Comparison of ENCODE assay signal across 9 cellular contexts in the genomic region with DNA sequence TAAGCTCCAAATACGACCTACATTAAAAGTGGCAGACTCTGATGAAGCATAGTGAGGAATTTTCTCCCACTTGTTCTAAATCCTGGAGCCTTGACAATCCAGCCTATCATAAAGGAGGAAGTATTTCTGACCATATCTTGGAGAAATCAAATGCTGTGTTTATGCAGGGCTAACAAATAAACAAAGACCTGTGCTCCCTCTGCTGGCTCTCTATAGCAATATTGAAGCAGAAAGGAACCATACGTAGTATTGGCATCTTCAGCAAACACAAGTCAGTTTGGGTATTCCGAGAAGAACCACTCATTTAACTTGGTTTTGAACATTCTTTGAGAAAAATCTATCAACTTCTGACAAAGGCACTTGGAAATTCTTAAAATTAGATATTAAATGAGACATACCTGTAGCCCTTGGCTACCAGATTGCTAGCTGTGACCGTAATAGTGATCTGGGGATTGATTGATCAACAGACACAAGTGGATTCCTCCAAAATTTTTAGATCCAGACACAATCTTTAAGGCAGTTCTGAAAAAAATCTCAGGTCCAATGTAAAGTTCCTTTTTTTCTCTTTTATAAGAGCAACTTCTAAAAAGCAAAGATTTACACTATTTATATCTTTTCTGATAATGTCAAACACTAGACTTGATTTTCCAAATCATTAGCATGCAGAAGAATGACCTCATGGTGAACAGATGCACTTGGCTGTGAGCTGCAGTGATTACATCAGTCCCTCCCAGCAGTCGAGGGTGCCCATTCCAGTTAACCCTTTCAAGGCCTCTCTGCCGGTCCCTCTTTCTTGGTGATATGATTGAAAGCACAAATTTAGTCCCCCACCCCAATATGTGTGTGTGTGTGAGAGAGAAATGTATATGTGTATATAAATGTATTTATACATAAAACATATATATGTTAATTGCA. TPM values are rescaled to one million over a fixed set of nuclear protein-coding genes. Genes with fewer than 3 reads are reported as not detected.
DNase-seq lines count a peak whose midpoint lies in the region; TF ChIP-seq lines count a peak whose summit lies in the region.
"Had no signal": no experiment of that assay in that cellular context is flagged by ENCODE, and none has a peak within 500 bp of the region (broad histone marks: within the 10 kb centered on the region; RNA-seq: fewer than 3 reads in every experiment).

No MANE protein-coding gene starts in this region.

- in situ Hi-C loops in mammary epithelial cell (cut with MboI; ENCODE audit: low sequenced_read_pairs in 2 of 2) = no loop called here

- intact Hi-C loops in MCF 10A (cut with micrococcal nuclease) = loop anchor here (2.0 to 5.0 kb wide), 2 partner anchors 46 to 323 kb away; no protein-coding TSS in a partner anchor
- intact Hi-C loops in mammary epithelial cell (cut with micrococcal nuclease) = loop anchor here (5.0 kb wide), 1 partner anchor 46 kb away; no protein-coding TSS in a partner anchor
- intact Hi-C loops in colonic mucosa (cut with DNase I) = no loop called here

- H3K4me3 Mint-ChIP-seq in MCF 10A (ENCODE audit: unreplicated experiment) = no peak overlapping the region

- POLR2A ChIA-PET in MCF 10A (lab: Yijun Ruan, JAX) = no interaction called here

- H3K36me3 ChIP-seq in mammary epithelial cell (ENCODE audit: insufficient read depth, low read length) = no peaks in the 10 kb centered on the region
- no peaks in the 10 kb centered on the region for H3K36me3 ChIP-seq in colonic mucosa

- H3K27ac ChIP-seq in mammary epithelial cell (ENCODE audit: insufficient read depth, low read depth, low read length) = no peak overlapping the region
- H3K27ac ChIP-seq in colonic mucosa = no peak overlapping the region

- BruUV-seq in MCF 10A (replicated peaks; lab: Mats Ljungman, UMichigan) (no TSS peak), mammary epithelial cell (replicated peaks; lab: Mats Ljungman, UMichigan) (no TSS peak)

- DNase-seq in MCF 10A (ENCODE audit: unreplicated experiment) = peak; percentile 2
- no peak for DNase-seq in mammary epithelial cell
- DNase-seq in NCI-H460 (ENCODE audit: extremely low read depth, low read depth) = peak; percentile 14
- DNase-seq in cerebellum (ENCODE audit: low spot score) = peak; percentile 81
- DNase-seq in superior temporal gyrus (ENCODE audit: extremely low spot score) = peak; percentile 83
- no peak for DNase-seq in activated CD4-positive, CD25-positive, alpha-beta regulatory T cell treated with anti-CD3 and anti-CD28 coated beads, Interleukin-2, amount 50 U/mL, for 72 hours
- DNase-seq in HK-2 (ENCODE audit: unreplicated experiment) = no peak
- no peak for DNase-seq in colonic mucosa
- DNase-seq: Calu3 had no signal

- H3K4me3 ChIP-seq in mammary epithelial cell (replicated peaks in 1 of 3; ENCODE audit: insufficient read depth in 1 of 3, low read depth in 2 of 3, low read length in 3 of 3) (no peak overlapping the region), colonic mucosa (no peak overlapping the region)

- H3K36me3 Mint-ChIP-seq in MCF 10A (ENCODE audit: insufficient read depth, unreplicated experiment) = no peaks in the 10 kb centered on the region

- H3K4me1 ChIP-seq in mammary epithelial cell (ENCODE audit: insufficient read depth, low read length) (no peaks in the 10 kb centered on the region), colonic mucosa (no peaks in the 10 kb centered on the region)

- H3K4me2 ChIP-seq in mammary epithelial cell (ENCODE audit: insufficient read depth, low read depth, low read length) = no peak overlapping the region

- no peaks in the 10 kb centered on the region for H3K4me1 Mint-ChIP-seq in MCF 10A (ENCODE audit: insufficient read depth, unreplicated experiment)

- WGBS in mammary epithelial cell (ENCODE audit: low coverage, missing lambda C conversion rate) = 75% methylated on average over 6 of the region's 6 CpGs

- no peak overlapping the region for H3K9ac ChIP-seq in mammary epithelial cell (ENCODE audit: insufficient read depth, low read length)
- H3K9ac ChIP-seq in colonic mucosa (ENCODE audit: low read depth in 2 of 2, low read length in 2 of 2) = no peak overlapping the region

- CTCF ChIA-PET in MCF 10A (lab: Yijun Ruan, JAX) = interaction anchor here (0.7 to 2.2 kb wide), 8 partner anchors 8 to 186 kb away, joined by 3 to 5 read pairs (median 4); no protein-coding TSS in a partner anchor
- CTCF ChIA-PET in mammary epithelial cell (lab: Charles Lee; ENCODE audit: low non-redundant PET) = no interaction called here

- H3K27me3 Mint-ChIP-seq in MCF 10A (ENCODE audit: insufficient read depth, unreplicated experiment) = no peaks in the 10 kb centered on the region

- TF ChIP-seq CTCF in MCF 10A (IDR thresholded peaks at IDR 0.05; ENCODE audit: unreplicated experiment) = no peak
- peak in 1 of 2 donors; percentile 31 for TF ChIP-seq CTCF in mammary epithelial cell (conservative IDR thresholded peaks at IDR 0.05 in 1 of 2, IDR thresholded peaks at IDR 0.05 in 1 of 2; ENCODE audit: extremely low read depth in 1 of 2, insufficient read depth in 1 of 2, low read depth in 1 of 2, low read length in 2 of 2)
- no peak for TF ChIP-seq CTCF in colonic mucosa (IDR thresholded peaks at IDR 0.05)

- H3K79me2 ChIP-seq in mammary epithelial cell (ENCODE audit: insufficient read depth, low read length) = no peaks in the 10 kb centered on the region

- H3K27ac Mint-ChIP-seq in MCF 10A (ENCODE audit: low read depth, unreplicated experiment) = no peak overlapping the region

- no peaks in the 10 kb centered on the region for H4K20me1 ChIP-seq in mammary epithelial cell (ENCODE audit: insufficient read depth, low read length)

- H3K27me3 ChIP-seq in mammary epithelial cell (ENCODE audit: insufficient read depth, low read length) = no peaks in the 10 kb centered on the region
- H3K27me3 ChIP-seq in colonic mucosa = no peaks in the 10 kb centered on the region

- dilution Hi-C loops in mammary epithelial cell (cut with HindIII; ENCODE audit: low sequenced_read_pairs) = no loop called here

- H2AFZ ChIP-seq in mammary epithelial cell (ENCODE audit: low read depth, low read length) = no peak overlapping the region

- H3K9me3 ChIP-seq in mammary epithelial cell (replicated peaks; ENCODE audit: insufficient read depth, low read length) = no peaks in the 10 kb centered on the region
- H3K9me3 ChIP-seq in colonic mucosa = no peaks in the 10 kb centered on the region

- H3K9me3 Mint-ChIP-seq in MCF 10A (ENCODE audit: unreplicated experiment) = no peaks in the 10 kb centered on the region

RNA-seq across cellular contexts. Expression of gene INSM1, which starts 40.2 kb away (rescaled TPM):
- total RNA-seq in MCF 10A (2022) (not detected in 2 replicates), mammary epithelial cell (not detected), cerebellum (32.0 TPM), colonic mucosa (1 to 10 TPM; 5.0 to 8.6 TPM)
- not detected for polyA plus RNA-seq in mammary epithelial cell
- polyA minus RNA-seq in mammary epithelial cell = not detected
- total RNA-seq in NCI-H460 (2014; rRNA removed; shearing (Covaris generic)) = not detected in 2 replicates
- polyA plus RNA-seq in NCI-H460 (2014; cell fraction: nucleus; rRNA removed) = not detected in 2 replicates
- total RNA-seq: Calu3 had no signal

Comparison
In these comparisons a context has a peak if more than half of its experiments do, and no peak if none do; other contexts are left out.
1. DNase-seq: peak in MCF 10A (single experiment), NCI-H460 (single experiment), cerebellum (single experiment) and superior temporal gyrus (single experiment); none in mammary epithelial cell (single experiment), activated CD4-positive, CD25-positive, alpha-beta regulatory T cell treated with anti-CD3 and anti-CD28 coated beads, Interleukin-2, amount 50 U/mL, for 72 hours (single experiment), HK-2 (single experiment) and colonic mucosa (single experiment).